1 cellular context compared by ENCODE assay signal in genomic region chr1:27144349-27144748, GRCh38.
TF ChIP-seq lines count a peak whose summit lies in the region.

No MANE protein-coding gene starts in this region.

TF ChIP-seq in WTC11, 78 proteins besides CTCF, POLR2A, EP300 and RAD21 (continued from another document):
- no peak for TF ChIP-seq PRDM15 (CRISPR knock-in tag; IDR thresholded peaks at IDR 0.05)
- TF ChIP-seq, protein P1, sequence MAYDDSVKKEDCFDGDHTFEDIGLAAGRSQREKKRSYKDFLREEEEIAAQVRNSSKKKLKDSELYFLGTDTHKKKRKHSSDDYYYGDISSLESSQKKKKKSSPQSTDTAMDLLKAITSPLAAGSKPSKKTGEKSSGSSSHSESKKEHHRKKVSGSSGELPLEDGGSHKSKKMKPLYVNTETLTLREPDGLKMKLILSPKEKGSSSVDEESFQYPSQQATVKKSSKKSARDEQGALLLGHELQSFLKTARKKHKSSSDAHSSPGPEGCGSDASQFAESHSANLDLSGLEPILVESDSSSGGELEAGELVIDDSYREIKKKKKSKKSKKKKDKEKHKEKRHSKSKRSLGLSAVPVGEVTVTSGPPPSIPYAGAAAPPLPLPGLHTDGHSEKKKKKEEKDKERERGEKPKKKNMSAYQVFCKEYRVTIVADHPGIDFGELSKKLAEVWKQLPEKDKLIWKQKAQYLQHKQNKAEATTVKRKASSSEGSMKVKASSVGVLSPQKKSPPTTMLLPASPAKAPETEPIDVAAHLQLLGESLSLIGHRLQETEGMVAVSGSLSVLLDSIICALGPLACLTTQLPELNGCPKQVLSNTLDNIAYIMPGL (CRISPR knock-in tag; IDR thresholded peaks at IDR 0.05) = no peak
TF ChIP-seq in WTC11: peak in this region for 0.
